1 cellular context compared by ENCODE assay signal in the genomic region with DNA sequence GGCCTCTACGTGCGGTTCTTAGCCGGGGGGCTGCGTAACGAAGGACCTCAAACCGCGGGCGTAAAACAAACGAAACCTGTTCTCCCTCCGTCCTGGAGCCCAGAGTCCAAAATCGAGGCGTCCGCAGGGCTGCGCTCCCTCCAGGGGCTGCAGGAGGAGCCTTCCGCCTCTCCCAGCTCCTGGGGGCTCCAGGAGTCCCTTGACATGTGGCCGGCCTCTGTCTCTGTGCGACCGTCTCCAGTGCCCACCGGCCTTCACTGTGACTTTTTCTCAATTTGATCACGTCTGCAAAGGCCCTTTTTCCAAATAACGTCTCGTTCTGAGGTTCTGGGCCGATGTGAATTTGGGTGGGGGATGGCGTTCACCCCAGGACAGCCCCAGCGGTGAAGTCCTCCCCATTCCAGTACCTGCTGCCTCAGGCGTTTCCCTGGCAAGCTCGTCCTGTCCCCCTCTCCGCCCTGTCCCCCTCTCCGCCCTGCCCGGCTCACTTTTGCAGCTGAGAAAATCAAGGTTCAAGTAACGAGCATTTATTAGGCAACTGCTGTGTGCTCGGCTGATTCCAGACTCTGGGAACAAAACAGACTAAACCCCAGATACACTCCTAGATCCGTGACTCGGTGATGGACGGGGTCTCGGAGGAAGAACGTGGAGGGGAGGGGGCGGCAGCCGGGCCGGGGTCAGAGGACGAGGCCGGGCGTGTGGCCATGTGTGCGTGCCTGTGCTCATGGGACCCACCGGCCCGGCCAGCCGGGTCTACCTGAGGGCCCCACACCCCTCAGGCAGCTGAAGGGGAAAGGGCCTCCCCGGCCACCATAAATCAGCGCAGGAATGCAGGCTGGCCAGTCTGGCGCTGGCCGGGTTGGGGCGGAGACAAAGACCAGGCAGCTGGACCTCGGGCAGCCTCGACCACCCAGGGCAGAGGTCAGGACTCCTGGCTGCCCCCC.
TF ChIP-seq lines count a peak whose summit lies in the region.

No MANE protein-coding gene starts in this region.

TF ChIP-seq in H1, 55 proteins besides CTCF, POLR2A, EP300 and RAD21:
- no peak for TF ChIP-seq SP2 (IDR thresholded peaks at IDR 0.05; ENCODE audit: low read length)
- TF ChIP-seq TEAD4 (IDR thresholded peaks at IDR 0.05; ENCODE audit: low read depth, low read length) = 0 out of 2 replicates have a peak, but pooled peaks have one; percentile 44
TF ChIP-seq in H1: peak in this region for 1.
